In genomic region chr18:32501242-32501641, GRCh38 we compare ENCODE assay signal across 8 cellular contexts. TPM values are rescaled to one million over a fixed set of nuclear protein-coding genes. Genes with fewer than 3 reads are reported as not detected.
A peak's percentile ranks its signal among the peaks of the same experiment; 100 is the strongest.
DNase-seq lines count a peak whose midpoint lies in the region; ATAC-seq, FAIRE-seq and TF ChIP-seq lines count a peak whose summit lies in the region.
"Not testable (repeated sequence)": the region's sequence is repeated elsewhere in the genome, so short reads cannot be mapped to it uniquely, and the experiment has no call there.
"Had no signal": no experiment of that assay in that cellular context is flagged by ENCODE, and none has a peak within 500 bp of the region (broad histone marks: within the 10 kb centered on the region; RNA-seq: fewer than 3 reads in every experiment).

No MANE protein-coding gene starts in this region.

- H4K8ac ChIP-seq in mesendoderm (ENCODE audit: low read depth, low read length): not testable (repeated sequence)

- H3K27me3 ChIP-seq in bronchial epithelial cell (ENCODE audit: control insufficient read depth, insufficient read depth, low read length); foreskin keratinocyte; mesendoderm (ENCODE audit: insufficient read depth, low read length, poor library complexity): not testable (repeated sequence)

- not testable (repeated sequence) for FAIRE-seq in bronchial epithelial cell (lab: Jason Lieb, UNC)

- H3K56ac ChIP-seq in mesendoderm (ENCODE audit: low read length): peak overlapping the region; percentile 42

- H3K23ac ChIP-seq in mesendoderm (ENCODE audit: low read length): not testable (repeated sequence)

- not testable (repeated sequence) for H2BK120ac ChIP-seq in mesendoderm (ENCODE audit: low read depth, low read length)

- H3K4me3 Mint-ChIP-seq in activated naive CD8-positive, alpha-beta T cell treated with anti-CD3 and anti-CD28 coated beads, Interleukin-2, amount 10 ng/mL, durations not matched to agents 7 days and 5 days: not testable (repeated sequence)

- not testable (repeated sequence) for H2AK5ac ChIP-seq in mesendoderm (ENCODE audit: low read length)

- not testable (repeated sequence) for H3K4me3 ChIP-seq in bronchial epithelial cell (ENCODE audit: low read depth, low read length); mesendoderm (ENCODE audit: low read length)

- no CpG with 5 or more reads among the region's 2 CpGs for WGBS in mesendoderm (ENCODE audit: extremely low coverage, insufficient coverage, low lambda C conversion rate)

- H3K4me1 Mint-ChIP-seq in activated naive CD8-positive, alpha-beta T cell treated with anti-CD3 and anti-CD28 coated beads, Interleukin-2, amount 10 ng/mL, durations not matched to agents 7 days and 5 days: not testable (repeated sequence)

- not testable (repeated sequence) for H3K79me2 ChIP-seq in mesendoderm (ENCODE audit: control insufficient read depth, insufficient read depth, low read length)

- not testable (repeated sequence) for H2BK15ac ChIP-seq in mesendoderm (replicated peaks; ENCODE audit: low read depth)

- not testable (repeated sequence) for H3K9me3 Mint-ChIP-seq in activated naive CD8-positive, alpha-beta T cell treated with anti-CD3 and anti-CD28 coated beads, Interleukin-2, amount 10 ng/mL, durations not matched to agents 7 days and 5 days

- H3K36me3 ChIP-seq in bronchial epithelial cell (ENCODE audit: control insufficient read depth, insufficient read depth, low read length); mesendoderm (ENCODE audit: control insufficient read depth, insufficient read depth, low read length): not testable (repeated sequence)

- not testable (repeated sequence) for H3K36me3 Mint-ChIP-seq in activated naive CD8-positive, alpha-beta T cell treated with anti-CD3 and anti-CD28 coated beads, Interleukin-2, amount 10 ng/mL, durations not matched to agents 7 days and 5 days

- H3K27ac Mint-ChIP-seq in activated naive CD8-positive, alpha-beta T cell treated with anti-CD3 and anti-CD28 coated beads, Interleukin-2, amount 10 ng/mL, durations not matched to agents 7 days and 5 days: peak overlapping the region; percentile 52

- not testable (repeated sequence) for H3K27me3 Mint-ChIP-seq in activated naive CD8-positive, alpha-beta T cell treated with anti-CD3 and anti-CD28 coated beads, Interleukin-2, amount 10 ng/mL, durations not matched to agents 7 days and 5 days

- H3K4ac ChIP-seq in mesendoderm (ENCODE audit: low read depth, low read length): not testable (repeated sequence)

- DNase-seq in DMS53 (lab: John Stamatoyannopoulos, UW): peak; percentile 43
- peak; percentile 8 for DNase-seq in HT1080 (ENCODE audit: low read depth)
- not testable (repeated sequence) for DNase-seq in activated naive CD8-positive, alpha-beta T cell treated with anti-CD3 and anti-CD28 coated beads, Interleukin-2, amount 10 ng/mL, durations not matched to agents 7 days and 5 days
- peak; percentile 45 for DNase-seq in bronchial epithelial cell (ENCODE audit: low read depth)
- DNase-seq in foreskin keratinocyte: peak; percentile 3 to 13
- peak; percentile 16 for DNase-seq in mesendoderm

- not testable (repeated sequence) for ATAC-seq in activated naive CD8-positive, alpha-beta T cell treated with anti-CD3 and anti-CD28 coated beads, Interleukin-2, amount 10 ng/mL, durations not matched to agents 7 days and 5 days (ENCODE audit: low read depth)
- peak; percentile 58 for ATAC-seq in foreskin keratinocyte

- TF ChIP-seq CTCF in bronchial epithelial cell (IDR thresholded peaks at IDR 0.05; ENCODE audit: insufficient read depth, low read length, severe bottlenecking); foreskin keratinocyte (conservative IDR thresholded peaks at IDR 0.05): not testable (repeated sequence)

- not testable (repeated sequence) for H4K5ac ChIP-seq in mesendoderm (ENCODE audit: low read length)

- H3K27ac ChIP-seq in foreskin keratinocyte; mesendoderm (ENCODE audit: low read depth, low read length): not testable (repeated sequence)

- not testable (repeated sequence) for H2BK5ac ChIP-seq in mesendoderm (ENCODE audit: low read length)

- POLR2A ChIA-PET in activated naive CD8-positive, alpha-beta T cell treated with anti-CD3 and anti-CD28 coated beads, Interleukin-2, amount 10 ng/mL, durations not matched to agents 7 days and 5 days (lab: Charles Lee): not testable (repeated sequence)

- H3K18ac ChIP-seq in mesendoderm (ENCODE audit: low read length): not testable (repeated sequence)

- H3K9ac ChIP-seq in mesendoderm (ENCODE audit: low read length): not testable (repeated sequence)

- H3K79me1 ChIP-seq in mesendoderm (ENCODE audit: low read length): not testable (repeated sequence)

- not testable (repeated sequence) for H3K4me2 ChIP-seq in mesendoderm (ENCODE audit: low read length)

- H3K4me1 ChIP-seq in foreskin keratinocyte; mesendoderm (ENCODE audit: control insufficient read depth, low read depth, low read length): not testable (repeated sequence)

RNA-seq across cellular contexts. Expression of gene GAREM1, which starts 30.6 kb away (rescaled TPM):
- total RNA-seq in HT1080 (2014; rRNA removed; shearing (Covaris generic)): 1.0 and 2.8 TPM in 2 replicates
- 1.8 and 2.0 TPM in 2 replicates for polyA plus RNA-seq in HT1080 (2015; cell fraction: cytosol; rRNA removed)
- polyA plus RNA-seq in HT1080 (2015; cell fraction: nucleus; rRNA removed): 1.4 and 1.5 TPM in 2 replicates
- total RNA-seq in activated naive CD8-positive, alpha-beta T cell treated with anti-CD3 and anti-CD28 coated beads, Interleukin-2, amount 10 ng/mL, durations not matched to agents 7 days and 5 days: under 1 TPM in 1 of 2 experiments, not detected in 1; 0.06 TPM
- total RNA-seq in bronchial epithelial cell (10.0 and 14.1 TPM in 2 replicates), foreskin keratinocyte (2.3 TPM in 2 replicates)
- 0.69 and 0.75 TPM in 2 replicates for polyA plus RNA-seq in foreskin keratinocyte
- 8.9 TPM for polyA plus RNA-seq in mesendoderm (2013, experiment 1 of 2)
- 7.5 TPM for polyA plus RNA-seq in mesendoderm (2013, experiment 2 of 2)
- total RNA-seq: A172; CD8-positive, alpha-beta memory T cell had no signal
- polyA plus RNA-seq: CD8-positive, alpha-beta memory T cell had no signal
